12 cellular contexts compared by ENCODE assay signal in the genomic region with DNA sequence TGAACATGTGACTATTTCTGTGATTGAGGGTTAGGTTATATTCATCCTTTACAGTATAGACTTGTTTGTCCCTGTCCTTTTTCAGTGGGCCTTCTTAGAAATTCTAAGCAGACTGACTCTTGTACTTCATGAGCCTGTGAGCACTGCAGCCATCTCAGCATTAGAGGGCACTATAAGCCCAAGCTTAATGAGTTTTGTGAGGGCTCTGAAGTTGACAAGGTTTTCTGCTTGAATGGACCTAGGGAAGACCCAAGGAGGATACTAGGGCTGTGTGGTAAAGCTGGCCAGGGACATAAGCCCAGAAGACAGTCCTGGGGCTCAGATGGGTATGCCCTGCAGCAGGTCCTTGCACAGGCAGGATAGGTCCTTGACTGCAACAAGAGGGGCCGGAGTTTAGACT.
A peak's percentile ranks its signal among the peaks of the same experiment; 100 is the strongest.
DNase-seq lines count a peak whose midpoint lies in the region; ATAC-seq and TF ChIP-seq lines count a peak whose summit lies in the region.
"Had no signal": no experiment of that assay in that cellular context is flagged by ENCODE, and none has a peak within 500 bp of the region (broad histone marks: within the 10 kb centered on the region; RNA-seq: fewer than 3 reads in every experiment).

No MANE protein-coding gene starts in this region.

- H3K9me3 ChIP-seq in DOHH2 (ENCODE audit: control insufficient read depth, insufficient read depth, low read length) (no peaks in the 10 kb centered on the region), HAP-1 (no peaks in the 10 kb centered on the region), iPS DF 6.9 (ENCODE audit: control insufficient read depth, insufficient read depth, low read length) (no peaks in the 10 kb centered on the region), testis (no peaks in the 10 kb centered on the region)
- H3K9me3 ChIP-seq: SJCRH30 had no signal

- no peaks in the 10 kb centered on the region for H3K9me2 ChIP-seq in DOHH2 (replicated peaks; ENCODE audit: control insufficient read depth, low read length)

- TF ChIP-seq POLR2A in testis (IDR thresholded peaks at IDR 0.05), result no peak

- H3K27me3 ChIP-seq in DOHH2 (ENCODE audit: control insufficient read depth, low read length) (no peaks in the 10 kb centered on the region), HAP-1 (ENCODE audit: low read depth) (no peaks in the 10 kb centered on the region), iPS DF 6.9 (ENCODE audit: control insufficient read depth, insufficient read depth, low read length) (no peaks in the 10 kb centered on the region), testis (no peaks in the 10 kb centered on the region)
- H3K27me3 ChIP-seq: SJCRH30 had no signal

- H3K27ac ChIP-seq in DOHH2 (ENCODE audit: low read depth, low read length) (no peak overlapping the region), iPS DF 6.9 (ENCODE audit: low read length) (no peak overlapping the region), testis (no peak overlapping the region)
- H3K27ac ChIP-seq: HL-60, SJCRH30 had no signal

- in situ Hi-C loops in HAP-1 (cut with MboI; ENCODE audit: low sequenced_read_pairs), result no loop called here

- DNase-seq in HAP-1 (ENCODE audit: low spot score in 2 of 2), result peak; percentile 39 to 52
- DNase-seq in OCI-M1 (lab: John Stamatoyannopoulos, UW), result peak; percentile 48
- DNase-seq in iPS DF 6.9 (ENCODE audit: low read depth, low spot score), result peak; percentile 74
- no peak for DNase-seq in testis
- DNase-seq in cardiac septum (ENCODE audit: low spot score), result no peak
- DNase-seq: cortex of kidney, NCI-H187 treated with DMSO at 0.1 percent for 48 hours had no signal

- TF ChIP-seq CTCF in DOHH2 (IDR thresholded peaks at IDR 0.05; ENCODE audit: low read depth, low read length, poor library complexity, severe bottlenecking) (peak; percentile 21), testis (IDR thresholded peaks at IDR 0.05) (no peak)

- H3K79me2 ChIP-seq in DOHH2 (ENCODE audit: control insufficient read depth, low read length), result no peaks in the 10 kb centered on the region

- H3K36me3 ChIP-seq in DOHH2 (ENCODE audit: control insufficient read depth, low read length) (no peaks in the 10 kb centered on the region), HAP-1 (replicated peaks) (no peaks in the 10 kb centered on the region), iPS DF 6.9 (ENCODE audit: control insufficient read depth, insufficient read depth, low read length) (no peaks in the 10 kb centered on the region), testis (ENCODE audit: low read depth, missing control alignments) (no peaks in the 10 kb centered on the region)
- H3K36me3 ChIP-seq: SJCRH30 had no signal

- H3K4me2 ChIP-seq in DOHH2 (ENCODE audit: low read length), result no peak overlapping the region

- H3K4me1 ChIP-seq in DOHH2 (ENCODE audit: control insufficient read depth, low read length) (no peaks in the 10 kb centered on the region), HAP-1 (peaks cover 6% of the 10 kb centered on the region; the same call in 1 of the 2 replicates), iPS DF 6.9 (ENCODE audit: control insufficient read depth, insufficient read depth, low read length) (no peaks in the 10 kb centered on the region), testis (no peaks in the 10 kb centered on the region)
- H3K4me1 ChIP-seq: SJCRH30 had no signal

- no CpG with 5 or more reads among the region's 1 CpG for WGBS in iPS DF 6.9 (ENCODE audit: insufficient coverage, insufficient read length)
- 63 to 88% methylated on average over 1 of the region's 1 CpG for WGBS in testis, 2 donors

- no peaks in the 10 kb centered on the region for H4K20me1 ChIP-seq in DOHH2 (ENCODE audit: control insufficient read depth, insufficient read depth, low read depth, low read length)

- H3K4me3 ChIP-seq in DOHH2 (ENCODE audit: low read length) (no peak overlapping the region), HAP-1 (no peak overlapping the region), iPS DF 6.9 (ENCODE audit: low read length) (no peak overlapping the region), testis (no peak overlapping the region)
- H3K4me3 ChIP-seq: SJCRH30 had no signal

- H3F3A ChIP-seq in DOHH2 (ENCODE audit: control insufficient read depth, insufficient read depth), result no peaks in the 10 kb centered on the region

- intact Hi-C loops in testis (cut with DNase I; ENCODE audit: low total_unique reads) (no loop called here), cardiac septum (cut with DNase I) (no loop called here)

- ATAC-seq in GM21526 (IDR thresholded peaks at IDR 0.05; ENCODE audit: low FRiP score, unreplicated experiment) (no peak), HG03139 (IDR thresholded peaks at IDR 0.05; ENCODE audit: unreplicated experiment) (no peak)

Comparison
In these comparisons a context has a peak if more than half of its experiments do, and no peak if none do; other contexts are left out.
1. DNase-seq: peak in HAP-1 (2 of 2), OCI-M1 (single experiment) and iPS DF 6.9 (single experiment); none in testis (single experiment) and cardiac septum (single experiment).